9 cellular contexts compared by ENCODE assay signal in the genomic region with DNA sequence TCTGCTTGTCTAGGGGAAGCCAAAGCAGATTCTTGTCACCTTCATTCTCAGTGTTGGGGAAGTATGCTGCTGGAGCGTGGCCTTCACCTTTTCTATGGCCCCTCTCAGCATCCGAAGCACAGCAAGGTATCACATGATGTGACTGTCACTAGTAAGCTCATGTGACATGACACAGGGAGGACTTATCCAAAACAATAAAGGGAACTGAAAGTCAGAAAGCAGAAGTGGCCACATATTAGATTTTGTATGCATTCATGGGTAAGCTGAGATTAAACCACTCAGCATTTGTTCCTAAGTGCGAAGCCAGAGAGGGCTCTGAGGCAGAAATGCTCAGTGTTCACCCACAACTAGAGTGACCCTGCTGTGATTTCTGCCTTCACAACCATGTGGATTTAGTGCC.
DNase-seq lines count a peak whose midpoint lies in the region; ATAC-seq and TF ChIP-seq lines count a peak whose summit lies in the region.
"Had no signal": no experiment of that assay in that cellular context is flagged by ENCODE, and none has a peak within 500 bp of the region (broad histone marks: within the 10 kb centered on the region; RNA-seq: fewer than 3 reads in every experiment).

No MANE protein-coding gene starts in this region.

- peaks cover 0 to 65% (median 9%) of the 10 kb centered on the region in 10 experiments; a peak in 14 of 20 replicates for H3K4me1 ChIP-seq in BLaER1 treated with 17β-estradiol and CSF1 and Interleukin-3, amounts not matched to agents 10 nM and 100 nM
- H3K4me1 ChIP-seq in SJCRH30 (peaks cover 40% of the 10 kb centered on the region), uterus (no peaks in the 10 kb centered on the region)

- peaks cover 0 to 9% (median 0%) of the 10 kb centered on the region in 11 experiments; a peak in 5 of 22 replicates for H3K9me3 ChIP-seq in BLaER1 treated with 17β-estradiol and CSF1 and Interleukin-3, amounts not matched to agents 10 nM and 100 nM (replicated peaks in 1 of 11)
- H3K9me3 ChIP-seq in SJCRH30 (replicated peaks) (no peaks in the 10 kb centered on the region), uterus (no peaks in the 10 kb centered on the region)

- H3K27me3 ChIP-seq in BLaER1 treated with 17β-estradiol and CSF1 and Interleukin-3, amounts not matched to agents 10 nM and 100 nM, result no peaks in the 10 kb centered on the region
- H3K27me3 ChIP-seq in SJCRH30 (no peaks in the 10 kb centered on the region), uterus (no peaks in the 10 kb centered on the region)

- no peaks in the 10 kb centered on the region for H4K20me1 ChIP-seq in BLaER1 treated with 17β-estradiol and CSF1 and Interleukin-3, amounts not matched to agents 10 nM and 100 nM

- no peak overlapping the region for H3K4me3 ChIP-seq in BLaER1 treated with 17β-estradiol and CSF1 and Interleukin-3, amounts not matched to agents 10 nM and 100 nM
- H3K4me3 ChIP-seq in SJCRH30, result no peak overlapping the region
- no peak overlapping the region for H3K4me3 ChIP-seq in uterus

- intact Hi-C loops in uterus (cut with DNase I; ENCODE audit: low total_unique reads), result no loop called here

- no peak for TF ChIP-seq CTCF in uterus (IDR thresholded peaks at IDR 0.05)

- ATAC-seq in GM19328 (IDR thresholded peaks at IDR 0.05; ENCODE audit: unreplicated experiment), result peak; percentile 99
- peak; percentile 95 for ATAC-seq in HG02981 (IDR thresholded peaks at IDR 0.05; ENCODE audit: unreplicated experiment)

- no peak for TF ChIP-seq POLR2A in uterus (IDR thresholded peaks at IDR 0.05)

- peak overlapping the region in 2 of 11 experiments; percentile 12 to 50; a peak in 3 of 22 replicates for H3K9ac ChIP-seq in BLaER1 treated with 17β-estradiol and CSF1 and Interleukin-3, amounts not matched to agents 10 nM and 100 nM

- no peaks in the 10 kb centered on the region for H3K36me3 ChIP-seq in BLaER1 treated with 17β-estradiol and CSF1 and Interleukin-3, amounts not matched to agents 10 nM and 100 nM
- no peaks in the 10 kb centered on the region for H3K36me3 ChIP-seq in SJCRH30
- no peaks in the 10 kb centered on the region for H3K36me3 ChIP-seq in uterus

- H3K4me2 ChIP-seq in BLaER1 treated with 17β-estradiol and CSF1 and Interleukin-3, amounts not matched to agents 10 nM and 100 nM, result peak overlapping the region in 6 of 11 experiments; percentile 5 to 73 (median 46); a peak in 11 of 22 replicates

- H3K27ac ChIP-seq in BLaER1 treated with 17β-estradiol and CSF1 and Interleukin-3, amounts not matched to agents 10 nM and 100 nM, result peak overlapping the region in 5 of 11 experiments; percentile 22 to 82 (median 74); a peak in 8 of 22 replicates
- H3K27ac ChIP-seq in SJCRH30, result no peak overlapping the region
- H3K27ac ChIP-seq in uterus, result no peak overlapping the region

- peak; percentile 51 for DNase-seq in NOMO-1 treated with dmso at 0.1 percent for 144 hours (lab: John Stamatoyannopoulos, UW; ENCODE audit: unreplicated experiment)
- no peak for DNase-seq in retina
- DNase-seq in SJCRH30, result no peak
- no peak for DNase-seq in uterus
- no peak for DNase-seq in activated effector memory CD4-positive, alpha-beta T cell treated with Interleukin-2 at 50 U/mL for 16 hours
- DNase-seq: effector CD4-positive, alpha-beta T cell had no signal
